ENCODE assay signal across 8 cellular contexts in the genomic region with DNA sequence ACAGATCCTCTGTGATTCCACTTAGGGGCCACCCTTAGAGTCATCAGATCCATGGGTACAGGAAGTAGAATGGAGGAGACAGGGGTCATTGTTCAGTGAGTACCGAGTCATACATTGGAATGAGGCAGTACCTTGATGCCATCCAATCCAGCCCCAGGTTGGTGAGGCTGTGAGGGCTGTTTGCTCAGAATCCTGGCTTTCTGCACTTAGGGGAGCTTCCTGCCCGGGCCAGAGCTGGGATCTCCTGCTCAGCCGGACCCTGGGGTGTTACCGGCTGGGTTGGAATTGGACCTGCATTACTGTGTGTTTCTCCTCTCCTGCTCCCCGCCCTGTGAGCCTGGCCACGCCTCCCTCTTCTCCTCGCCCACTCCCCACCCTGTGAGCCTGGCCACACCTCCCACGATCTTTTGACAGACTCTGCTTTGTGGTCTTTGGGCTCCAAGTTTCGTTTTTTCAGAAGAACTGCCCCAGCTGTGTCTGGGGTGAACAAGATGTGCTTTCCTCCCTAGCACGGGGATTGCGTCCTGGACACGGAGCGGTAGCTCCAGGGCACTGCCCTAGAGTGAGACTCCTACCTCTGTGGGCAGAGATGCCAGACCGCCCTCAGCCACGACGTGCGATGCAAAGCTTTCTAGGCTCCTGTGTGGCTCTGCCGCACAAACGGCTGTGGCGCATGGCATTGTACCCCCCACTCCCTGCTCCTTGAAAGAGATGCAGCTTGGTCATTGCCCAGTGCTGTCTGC. TPM values are rescaled to one million over a fixed set of nuclear protein-coding genes. Genes with fewer than 3 reads are reported as not detected.
DNase-seq lines count a peak whose midpoint lies in the region; TF ChIP-seq lines count a peak whose summit lies in the region.

No MANE protein-coding gene starts in this region.

- H3K27ac Mint-ChIP-seq in H9: peak overlapping the region in 2 of 3 experiments; percentile 22 to 60; a peak in 1 of 7 replicates
- peak overlapping the region; percentile 96 for H3K27ac Mint-ChIP-seq in activated naive CD8-positive, alpha-beta T cell

- H3T11ph ChIP-seq in H9 (ENCODE audit: low read length): no peak overlapping the region

- peaks cover 2% of the 10 kb centered on the region for H3K79me1 ChIP-seq in H9 (ENCODE audit: insufficient read depth, low read depth, low read length, poor library complexity, severe bottlenecking)

- H2BK12ac ChIP-seq in H9 (ENCODE audit: insufficient read length, low read depth, low read length): no peak overlapping the region

- DNase-seq in DMS53 treated with DMSO at 0.1 percent for 48 hours (lab: John Stamatoyannopoulos, UW; ENCODE audit: unreplicated experiment) (peak; percentile 86), H9 (peak; percentile 28), RPMI8226 (peak; percentile 88), kidney epithelial cell (ENCODE audit: low read depth) (peak; percentile 68), Karpas-422 (no peak), amniotic stem cell (lab: John Stamatoyannopoulos, UW) (no peak)
- DNase-seq in stimulated activated CD8-positive, alpha-beta memory T cell treated with anti-CD3 and anti-CD28 coated beads, Interleukin-15, amount 100 ng/mL, for 1 hour (ENCODE audit: low read depth): peak; percentile 28

- H3K27me3 Mint-ChIP-seq in H9 (ENCODE audit: low read depth): no peaks in the 10 kb centered on the region; the same call in 1 of the 2 replicates
- H3K27me3 Mint-ChIP-seq in activated naive CD8-positive, alpha-beta T cell: no peaks in the 10 kb centered on the region

- no peak overlapping the region for H3K18ac ChIP-seq in H9 (ENCODE audit: insufficient read length, low read depth, low read length)

- no peak overlapping the region for H3K14ac ChIP-seq in H9 (ENCODE audit: insufficient read depth, low read length)

- no peak overlapping the region for H3K9ac ChIP-seq in H9 (ENCODE audit: extremely low read depth, insufficient read length, low read length)
- H3K9ac ChIP-seq in Karpas-422 (ENCODE audit: low read length): no peak overlapping the region

- H3K9me3 Mint-ChIP-seq in H9: no peaks in the 10 kb centered on the region
- no peaks in the 10 kb centered on the region for H3K9me3 Mint-ChIP-seq in activated naive CD8-positive, alpha-beta T cell (ENCODE audit: low read depth)

- H3K27ac ChIP-seq in H9 (ENCODE audit: insufficient read length, low read depth, low read length): no peak overlapping the region
- H3K27ac ChIP-seq in Karpas-422 (ENCODE audit: low read length): no peak overlapping the region

- H2BK15ac ChIP-seq in H9 (ENCODE audit: low read depth, low read length): no peak overlapping the region

- H3K23ac ChIP-seq in H9 (ENCODE audit: insufficient read length, low read depth, low read length): no peak overlapping the region

- no peak overlapping the region for H3K56ac ChIP-seq in H9 (ENCODE audit: insufficient read length, low read depth, low read length)

- H3K36me3 Mint-ChIP-seq in H9 (ENCODE audit: insufficient read depth in 1 of 3, low read depth in 3 of 3): peaks cover 38 to 68% (median 65%) of the 10 kb centered on the region in 3 experiments
- H3K36me3 Mint-ChIP-seq in activated naive CD8-positive, alpha-beta T cell: peaks cover 6% of the 10 kb centered on the region

- H3K4me2 ChIP-seq in H9 (ENCODE audit: insufficient read depth, insufficient read length, low read length): no peak overlapping the region
- H3K4me2 ChIP-seq in Karpas-422 (ENCODE audit: low read depth, low read length, poor library complexity, severe bottlenecking): no peak overlapping the region

- no peaks in the 10 kb centered on the region; a peak in 1 of 4 replicates for H3K4me1 Mint-ChIP-seq in H9
- H3K4me1 Mint-ChIP-seq in activated naive CD8-positive, alpha-beta T cell (ENCODE audit: low read depth): peaks cover 47% of the 10 kb centered on the region

- H3K36me3 ChIP-seq in kidney epithelial cell (ENCODE audit: control insufficient read depth, insufficient read depth, low read length): no peaks in the 10 kb centered on the region
- H3K36me3 ChIP-seq in Karpas-422 (ENCODE audit: insufficient read depth, low read length): peaks cover 42% of the 10 kb centered on the region

- no peaks in the 10 kb centered on the region for H4K20me1 ChIP-seq in H9 (ENCODE audit: control insufficient read depth, insufficient read depth, insufficient read length)
- H4K20me1 ChIP-seq in Karpas-422 (ENCODE audit: insufficient read depth, low read depth, low read length): no peaks in the 10 kb centered on the region; the same call in 1 of the 2 replicates

- H2BK120ac ChIP-seq in H9 (ENCODE audit: low read depth, low read length, poor library complexity, severe bottlenecking): no peak overlapping the region

- no peak overlapping the region for H4K5ac ChIP-seq in H9 (ENCODE audit: insufficient read length, low read depth, low read length)

- no peaks in the 10 kb centered on the region; the same call in 1 of the 2 replicates for H3K79me2 ChIP-seq in H9 (ENCODE audit: insufficient read depth, low read length)
- H3K79me2 ChIP-seq in Karpas-422 (ENCODE audit: low read length): peaks cover 13% of the 10 kb centered on the region; the same call in 1 of the 2 replicates

- no peak overlapping the region for H2AK5ac ChIP-seq in H9 (ENCODE audit: insufficient read length, low read length)

- no peaks in the 10 kb centered on the region for H3K23me2 ChIP-seq in H9 (ENCODE audit: insufficient read length, low read depth, low read length, poor library complexity, severe bottlenecking)

- H2BK20ac ChIP-seq in H9 (ENCODE audit: low read depth, low read length, poor library complexity, severe bottlenecking): no peak overlapping the region

- H3K4me1 ChIP-seq in H9 (ENCODE audit: insufficient read depth, low read length) (no peaks in the 10 kb centered on the region), Karpas-422 (ENCODE audit: low read length) (no peaks in the 10 kb centered on the region)

- no peak overlapping the region for H3K4me3 ChIP-seq in kidney epithelial cell (ENCODE audit: low read depth, low read length)
- no peak overlapping the region for H3K4me3 ChIP-seq in Karpas-422 (ENCODE audit: low read length)

- H3K9me2 ChIP-seq in Karpas-422 (replicated peaks; ENCODE audit: insufficient read depth, low read length): no peaks in the 10 kb centered on the region

- H2AFZ ChIP-seq in H9 (ENCODE audit: low read length): no peak overlapping the region
- H2AFZ ChIP-seq in Karpas-422 (ENCODE audit: low read length): no peak overlapping the region

- H4K91ac ChIP-seq in H9 (ENCODE audit: insufficient read length, low read depth, low read length): no peak overlapping the region

- H3K9me3 ChIP-seq in H9 (ENCODE audit: control insufficient read depth, low read depth, low read length) (no peaks in the 10 kb centered on the region), Karpas-422 (ENCODE audit: low read length) (no peaks in the 10 kb centered on the region)

- H2BK5ac ChIP-seq in H9 (ENCODE audit: insufficient read length, low read length): no peak overlapping the region

- no peak for TF ChIP-seq CTCF in H9 (conservative IDR thresholded peaks at IDR 0.05)
- TF ChIP-seq CTCF in kidney epithelial cell (IDR thresholded peaks at IDR 0.05; ENCODE audit: insufficient read depth, low read length, poor library complexity, severe bottlenecking): no peak

- H3K27me3 ChIP-seq in H9 (ENCODE audit: insufficient read depth, low read length) (no peaks in the 10 kb centered on the region), kidney epithelial cell (ENCODE audit: control insufficient read depth, insufficient read depth, low read length) (no peaks in the 10 kb centered on the region), Karpas-422 (ENCODE audit: low read length) (no peaks in the 10 kb centered on the region)

- WGBS in H9 (ENCODE audit: extremely low coverage, insufficient read length, low lambda C conversion rate): no CpG with 5 or more reads among the region's 20 CpGs

- no peak overlapping the region for H3K4ac ChIP-seq in H9 (ENCODE audit: low read depth, low read length)

- no peak overlapping the region for H3K4me3 Mint-ChIP-seq in H9
- peak overlapping the region; percentile 84 for H3K4me3 Mint-ChIP-seq in activated naive CD8-positive, alpha-beta T cell

- no peak overlapping the region for H4K8ac ChIP-seq in H9 (replicated peaks; ENCODE audit: insufficient read length, low read depth, low read length)

RNA-seq across cellular contexts. Expression of a gene that starts 15.4 kb away (rescaled TPM):
- total RNA-seq in H9 (2021) (48.8 and 49.2 TPM in 2 replicates), kidney epithelial cell (17.5 and 17.7 TPM in 2 replicates)
- total RNA-seq in Karpas-422 (2014; rRNA removed; shearing (Covaris generic); ENCODE audit: low replicate concordance): 6.3 and 11.3 TPM in 2 replicates

RNA-seq across cellular contexts. Expression of a gene that starts 35.6 kb away (rescaled TPM):
- 318 and 328 TPM in 2 replicates for total RNA-seq in H9 (2021)
- 792 and 948 TPM in 2 replicates for total RNA-seq in kidney epithelial cell
- total RNA-seq in Karpas-422 (2014; rRNA removed; shearing (Covaris generic); ENCODE audit: low replicate concordance): 152 and 302 TPM in 2 replicates

RNA-seq across cellular contexts. Expression of a gene that starts 42.9 kb away (rescaled TPM):
- total RNA-seq in H9 (2021) (62.2 and 65.0 TPM in 2 replicates), kidney epithelial cell (174 and 222 TPM in 2 replicates)
- 37.3 and 103 TPM in 2 replicates for total RNA-seq in Karpas-422 (2014; rRNA removed; shearing (Covaris generic); ENCODE audit: low replicate concordance)

RNA-seq across cellular contexts. Expression of a gene that starts 43.4 kb away (rescaled TPM):
- total RNA-seq in H9 (2021): 0.96 and 1.3 TPM in 2 replicates
- not detected in 2 replicates for total RNA-seq in kidney epithelial cell
- total RNA-seq in Karpas-422 (2014; rRNA removed; shearing (Covaris generic); ENCODE audit: low replicate concordance): not detected in 2 replicates

RNA-seq across cellular contexts. Expression of a gene that starts 49.5 kb away (rescaled TPM):
- 6.9 and 9.2 TPM in 2 replicates for total RNA-seq in H9 (2021)
- 3.7 and 6.4 TPM in 2 replicates for total RNA-seq in kidney epithelial cell
- 7.9 TPM in 2 replicates for total RNA-seq in Karpas-422 (2014; rRNA removed; shearing (Covaris generic); ENCODE audit: low replicate concordance)

Comparison
In these comparisons a context has a peak if more than half of its experiments do, and no peak if none do; other contexts are left out.
1. DNase-seq: peak in DMS53 treated with DMSO at 0.1 percent for 48 hours (single experiment), H9 (single experiment), RPMI8226 (single experiment), kidney epithelial cell (single experiment) and stimulated activated CD8-positive, alpha-beta memory T cell treated with anti-CD3 and anti-CD28 coated beads, Interleukin-15, amount 100 ng/mL, for 1 hour (single experiment); none in Karpas-422 (single experiment) and amniotic stem cell (single experiment).